Comparison of ENCODE assay signal across 8 cellular contexts in genomic region chr7:12660423-12660822, GRCh38. TPM values are rescaled to one million over a fixed set of nuclear protein-coding genes. Genes with fewer than 3 reads are reported as not detected.
DNase-seq lines count a peak whose midpoint lies in the region; ATAC-seq, FAIRE-seq and TF ChIP-seq lines count a peak whose summit lies in the region.
"Not testable (repeated sequence)": the region's sequence is repeated elsewhere in the genome, so short reads cannot be mapped to it uniquely, and the experiment has no call there.

No MANE protein-coding gene starts in this region.

- TF ChIP-seq RAD21 in A549 (conservative IDR thresholded peaks at IDR 0.05 in 1 of 2, IDR thresholded peaks at IDR 0.05 in 1 of 2), result not testable (repeated sequence)

- POLR2A ChIA-PET in A549 (lab: Yijun Ruan, JAX); PC-9 (lab: Charles Lee; ENCODE audit: unreplicated experiment); WTC11 (lab: Charles Lee): not testable (repeated sequence)

- peak; percentile 18 to 66; a peak in 2 of 5 replicates for TF ChIP-seq EP300 in A549 (IDR thresholded peaks at IDR 0.05)

- H3K4me3 Mint-ChIP-seq in WTC11, result not testable (repeated sequence)

- H3K36me3 ChIP-seq in PC-9 (ENCODE audit: low read depth), result not testable (repeated sequence)

- not testable (repeated sequence) for TF ChIP-seq POLR2A in A549 (IDR thresholded peaks at IDR 0.05; ENCODE audit: low read length)

- H3F3A ChIP-seq in PC-9 (ENCODE audit: insufficient read depth, low read depth), result not testable (repeated sequence)

- H3K9me2 ChIP-seq in PC-9 (ENCODE audit: insufficient read depth), result not testable (repeated sequence)

- peaks cover 21% of the 10 kb centered on the region for H3K4me1 ChIP-seq in A549
- peaks cover 20% of the 10 kb centered on the region for H3K4me1 ChIP-seq in PC-9 (replicated peaks; ENCODE audit: insufficient read depth)
- peaks cover 15% of the 10 kb centered on the region for H3K4me1 ChIP-seq in foreskin keratinocyte

- peak overlapping the region; percentile 22; the same call in 2 of the 3 replicates for H3K4me3 ChIP-seq in A549
- H3K4me3 ChIP-seq in PC-9, result peak overlapping the region; percentile 42; the same call in 1 of the 2 replicates

- not testable (repeated sequence) for TF ChIP-seq CTCF in A549 (IDR thresholded peaks at IDR 0.05); PC-9 (conservative IDR thresholded peaks at IDR 0.05); WTC11 (IDR thresholded peaks at IDR 0.05); foreskin keratinocyte (conservative IDR thresholded peaks at IDR 0.05)

- not testable (repeated sequence) for H4K20me1 ChIP-seq in PC-9 (ENCODE audit: insufficient read depth)

- 0 out of 2 replicates have a peak overlapping the region, but pooled peaks have one; percentile 32 for H3K27ac Mint-ChIP-seq in WTC11

- H3K27ac ChIP-seq in A549 (peak overlapping the region; percentile 71 to 88), PC-9 (peak overlapping the region; percentile 47)
- H3K27ac ChIP-seq in foreskin keratinocyte, result not testable (repeated sequence)

- H3K27me3 ChIP-seq in PC-9 (ENCODE audit: insufficient read depth, low read depth); foreskin keratinocyte: not testable (repeated sequence)

- H3K4me1 Mint-ChIP-seq in WTC11, result not testable (repeated sequence)

- DNase-seq in A549 (ENCODE audit: low read depth in 1 of 2, low spot score in 1 of 2) (peak; percentile 28 to 80), ELF-1 (ENCODE audit: low read depth, low spot score) (peak; percentile 59), HS-5 (ENCODE audit: low read depth) (peak; percentile 100), PC-9 (peak; percentile 89 to 90), WTC11 (ENCODE audit: low spot score) (peak; percentile 53), dedifferentiated amniotic fluid mesenchymal stem cell (ENCODE audit: extremely low spot score) (peak; percentile 36), foreskin keratinocyte (peak; percentile 83 to 92), myocyte (ENCODE audit: low read depth) (peak; percentile 97)

- H3K79me2 ChIP-seq in PC-9 (ENCODE audit: low read depth), result not testable (repeated sequence)

- ATAC-seq in A549 (peak; percentile 98), WTC11 (peak; percentile 61), foreskin keratinocyte (peak; percentile 100)

- peak overlapping the region; percentile 71 for H2AFZ ChIP-seq in PC-9

- not testable (repeated sequence) for H3K9me3 ChIP-seq in A549; PC-9 (ENCODE audit: insufficient read depth, low read depth)

- H3K4me2 ChIP-seq in A549 (peak overlapping the region; percentile 90), PC-9 (peak overlapping the region; percentile 71)

- FAIRE-seq in A549 (lab: Jason Lieb, UNC), result not testable (repeated sequence)

- 2% methylated on average over 8 of the region's 8 CpGs for WGBS in A549 (ENCODE audit: missing lambda C conversion rate)

- CTCF ChIA-PET in A549 (lab: Yijun Ruan, JAX); PC-9 (lab: Charles Lee); WTC11 (lab: Charles Lee): not testable (repeated sequence)

- not testable (repeated sequence) for H3K27me3 Mint-ChIP-seq in WTC11 (ENCODE audit: low read depth)

- H3K36me3 Mint-ChIP-seq in WTC11, result not testable (repeated sequence)

- not testable (repeated sequence) for BruUV-seq in PC-9 (replicated peaks; lab: Mats Ljungman, UMichigan)

- not testable (repeated sequence) for H3K9me3 Mint-ChIP-seq in WTC11

- intact Hi-C loops in PC-9 (cut with micrococcal nuclease; ENCODE audit: unreplicated experiment), result loop anchor here (1.0 kb wide), 2 partner anchors 11 to 26 kb away; no protein-coding TSS in a partner anchor

TF ChIP-seq in A549, 52 proteins besides CTCF, POLR2A, EP300 and RAD21:
- TF ChIP-seq CEBPB (IDR thresholded peaks at IDR 0.05), result peak in 1 of 2 experiments; percentile 44; a peak in 1 of 4 replicates
- TF ChIP-seq JUN (IDR thresholded peaks at IDR 0.05), result peak; percentile 51 to 54; a peak in 3 of 5 replicates
- peak; percentile 71 for TF ChIP-seq JUNB (IDR thresholded peaks at IDR 0.05)
- TF ChIP-seq FOSL2 (IDR thresholded peaks at IDR 0.05), result peak; percentile 81
- peak; percentile 89 for TF ChIP-seq FOSL2 (CRISPR knock-in tag; IDR thresholded peaks at IDR 0.05)
- TF ChIP-seq MAX (IDR thresholded peaks at IDR 0.05), result peak; percentile 76
- peak; percentile 85 for TF ChIP-seq GATA3 (IDR thresholded peaks at IDR 0.05; ENCODE audit: borderline replicate concordance)

TF ChIP-seq in WTC11, 78 proteins besides CTCF, POLR2A, EP300 and RAD21:
- TF ChIP-seq TEAD1 (CRISPR knock-in tag; IDR thresholded peaks at IDR 0.05), result peak; percentile 53; the same call in 1 of the 2 replicates

RNA-seq across cellular contexts. Expression of gene ARL4A, which starts 27.0 kb away (rescaled TPM):
- polyA plus RNA-seq in A549 (2011; rRNA removed), result 58.9 and 76.1 TPM in 2 replicates
- polyA plus RNA-seq in A549 (2012; cell fraction: cytosol; rRNA removed), result 16.7 and 20.5 TPM in 2 replicates
- 7.5 and 11.4 TPM in 2 replicates for polyA plus RNA-seq in A549 (2012; cell fraction: nucleus; rRNA removed)
- 51.9 to 59.4 TPM (median 53.6 TPM) in 3 replicates for polyA plus RNA-seq in A549 (2017; fragmentation: RNase III; extraction: RNeasy Plus Mini Kit Qiagen cat#74134 plus additional on column Dnase treatment)
- polyA minus RNA-seq in A549 (2011; rRNA and poly(A)+ RNA removed), result 17.4 and 22.3 TPM in 2 replicates
- total RNA-seq in PC-9 (2021), result 17.9 and 18.0 TPM in 2 replicates
- 20.9 to 25.4 TPM (median 21.9 TPM) in 3 replicates for total RNA-seq in WTC11 (2021)
- 14.0 and 15.3 TPM in 2 replicates for total RNA-seq in foreskin keratinocyte
- polyA plus RNA-seq in foreskin keratinocyte, result 11.0 and 15.0 TPM in 2 replicates
- 19.2 and 38.4 TPM in 2 replicates for total RNA-seq in myocyte
- 26.8 TPM for polyA plus RNA-seq in myocyte (2012)

Comparison
In these comparisons a context has a peak if more than half of its experiments do, and no peak if none do; other contexts are left out.
1. DNase-seq: peak in every context shown above with its lines; median percentile 100 in HS-5; 97 in myocyte; 90 in PC-9; 88 in foreskin keratinocyte; 59 in ELF-1; 54 in A549; 53 in WTC11; 36 in dedifferentiated amniotic fluid mesenchymal stem cell.